In genomic region chr16:24002619-24003018, GRCh38 we compare ENCODE assay signal across 19 cellular contexts.
DNase-seq lines count a peak whose midpoint lies in the region; ATAC-seq and TF ChIP-seq lines count a peak whose summit lies in the region.
"Had no signal": no experiment of that assay in that cellular context is flagged by ENCODE, and none has a peak within 500 bp of the region (broad histone marks: within the 10 kb centered on the region; RNA-seq: fewer than 3 reads in every experiment).

No MANE protein-coding gene starts in this region.

- no peaks in the 10 kb centered on the region for H3K27me3 Mint-ChIP-seq in activated CD8-positive, alpha-beta T cell treated with anti-CD3 and anti-CD28 coated beads for 36 hours
- no peaks in the 10 kb centered on the region for H3K27me3 Mint-ChIP-seq in activated CD8-positive, alpha-beta T cell treated with anti-CD3 and anti-CD28 coated beads, Interleukin-2, amount 10 ng/mL, durations not matched to agents 7 days and 5 days (ENCODE audit: low read depth)
- H3K27me3 Mint-ChIP-seq in activated naive CD8-positive, alpha-beta T cell treated with anti-CD3 and anti-CD28 coated beads, Interleukin-2, amount 50 U/mL, for 24 hours, result no peaks in the 10 kb centered on the region
- H3K27me3 Mint-ChIP-seq in stimulated activated memory B cell treated with anti-CD40 and anti-IgM and Interleukin-4, amounts not matched to agents 10 μg/mL and 1 μg/mL and 100 μg/mL, for 72 hours, result no peaks in the 10 kb centered on the region

- H3K27ac Mint-ChIP-seq in activated CD8-positive, alpha-beta T cell treated with anti-CD3 and anti-CD28 coated beads for 36 hours, result peak overlapping the region; percentile 18
- no peak overlapping the region for H3K27ac Mint-ChIP-seq in activated CD8-positive, alpha-beta T cell treated with anti-CD3 and anti-CD28 coated beads, Interleukin-2, amount 10 ng/mL, durations not matched to agents 7 days and 5 days
- H3K27ac Mint-ChIP-seq in activated naive CD8-positive, alpha-beta T cell treated with anti-CD3 and anti-CD28 coated beads, Interleukin-2, amount 50 U/mL, for 24 hours, result peak overlapping the region; percentile 62
- peak overlapping the region; percentile 35 for H3K27ac Mint-ChIP-seq in stimulated activated memory B cell treated with anti-CD40 and anti-IgM and Interleukin-4, amounts not matched to agents 10 μg/mL and 1 μg/mL and 100 μg/mL, for 72 hours

- no peaks in the 10 kb centered on the region for H3K9me3 Mint-ChIP-seq in activated CD8-positive, alpha-beta T cell treated with anti-CD3 and anti-CD28 coated beads for 36 hours
- H3K9me3 Mint-ChIP-seq in activated CD8-positive, alpha-beta T cell treated with anti-CD3 and anti-CD28 coated beads, Interleukin-2, amount 10 ng/mL, durations not matched to agents 7 days and 5 days (ENCODE audit: insufficient read depth), result no peaks in the 10 kb centered on the region
- H3K9me3 Mint-ChIP-seq in activated naive CD8-positive, alpha-beta T cell treated with anti-CD3 and anti-CD28 coated beads, Interleukin-2, amount 50 U/mL, for 24 hours, result no peaks in the 10 kb centered on the region
- H3K9me3 Mint-ChIP-seq in stimulated activated memory B cell treated with anti-CD40 and anti-IgM and Interleukin-4, amounts not matched to agents 10 μg/mL and 1 μg/mL and 100 μg/mL, for 72 hours, result peaks cover 3% of the 10 kb centered on the region

- intact Hi-C loops in activated CD8-positive, alpha-beta T cell treated with anti-CD3 and anti-CD28 coated beads for 36 hours (cut with micrococcal nuclease), result loop anchor here (10.0 kb wide), 1 partner anchor 48 kb away; no protein-coding TSS in a partner anchor
- intact Hi-C loops in mucosa of descending colon (cut with DNase I, micrococcal nuclease), result no loop called here

- CTCF ChIA-PET in activated CD8-positive, alpha-beta T cell treated with anti-CD3 and anti-CD28 coated beads for 36 hours (lab: Charles Lee), result interaction anchor here (5.3 to 21.4 kb wide), 2 partner anchors 7 to 200 kb away, joined by 41 to 312 read pairs; no protein-coding TSS in a partner anchor
- CTCF ChIA-PET in activated CD8-positive, alpha-beta T cell treated with anti-CD3 and anti-CD28 coated beads, Interleukin-2, amount 10 ng/mL, durations not matched to agents 7 days and 5 days (lab: Charles Lee), result interaction anchor here (0.6 to 1.2 kb wide), 2 partner anchors 9 to 202 kb away, joined by 3 read pairs; no protein-coding TSS in a partner anchor
- CTCF ChIA-PET in HEK293T (lab: Yijun Ruan, JAX), result interaction anchor here (0.6 to 2.9 kb wide), 2 partner anchors 8 kb away, joined by 3 to 13 read pairs; no protein-coding TSS in a partner anchor

- H3K4me1 ChIP-seq in mucosa of descending colon (ENCODE audit: low read depth), result no peaks in the 10 kb centered on the region

- H3K4me3 Mint-ChIP-seq in activated CD8-positive, alpha-beta T cell treated with anti-CD3 and anti-CD28 coated beads for 36 hours, result no peak overlapping the region
- no peak overlapping the region for H3K4me3 Mint-ChIP-seq in activated CD8-positive, alpha-beta T cell treated with anti-CD3 and anti-CD28 coated beads, Interleukin-2, amount 10 ng/mL, durations not matched to agents 7 days and 5 days
- H3K4me3 Mint-ChIP-seq in activated naive CD8-positive, alpha-beta T cell treated with anti-CD3 and anti-CD28 coated beads, Interleukin-2, amount 50 U/mL, for 24 hours, result no peak overlapping the region
- H3K4me3 Mint-ChIP-seq in stimulated activated memory B cell treated with anti-CD40 and anti-IgM and Interleukin-4, amounts not matched to agents 10 μg/mL and 1 μg/mL and 100 μg/mL, for 72 hours, result no peak overlapping the region

- POLR2A ChIA-PET in activated CD8-positive, alpha-beta T cell treated with anti-CD3 and anti-CD28 coated beads for 36 hours (lab: Charles Lee), result no interaction called here
- POLR2A ChIA-PET in activated CD8-positive, alpha-beta T cell treated with anti-CD3 and anti-CD28 coated beads, Interleukin-2, amount 10 ng/mL, durations not matched to agents 7 days and 5 days (lab: Charles Lee), result no interaction called here
- POLR2A ChIA-PET in HEK293T (lab: Yijun Ruan, JAX), result no interaction called here

- peaks cover 32% of the 10 kb centered on the region for H3K36me3 Mint-ChIP-seq in activated CD8-positive, alpha-beta T cell treated with anti-CD3 and anti-CD28 coated beads for 36 hours (ENCODE audit: low read depth)
- H3K36me3 Mint-ChIP-seq in activated CD8-positive, alpha-beta T cell treated with anti-CD3 and anti-CD28 coated beads, Interleukin-2, amount 10 ng/mL, durations not matched to agents 7 days and 5 days (ENCODE audit: low read depth), result peaks cover 30% of the 10 kb centered on the region
- H3K36me3 Mint-ChIP-seq in activated naive CD8-positive, alpha-beta T cell treated with anti-CD3 and anti-CD28 coated beads, Interleukin-2, amount 50 U/mL, for 24 hours (ENCODE audit: low read depth), result peaks cover 37% of the 10 kb centered on the region
- H3K36me3 Mint-ChIP-seq in stimulated activated memory B cell treated with anti-CD40 and anti-IgM and Interleukin-4, amounts not matched to agents 10 μg/mL and 1 μg/mL and 100 μg/mL, for 72 hours, result peaks cover 37% of the 10 kb centered on the region

- no peaks in the 10 kb centered on the region for H3K36me3 ChIP-seq in mucosa of descending colon (ENCODE audit: low read depth)

- no peaks in the 10 kb centered on the region for H3K9me3 ChIP-seq in mucosa of descending colon

- ATAC-seq in activated CD8-positive, alpha-beta T cell treated with anti-CD3 and anti-CD28 coated beads for 36 hours, result no peak
- ATAC-seq in activated CD8-positive, alpha-beta T cell treated with anti-CD3 and anti-CD28 coated beads, Interleukin-2, amount 10 ng/mL, durations not matched to agents 7 days and 5 days, result no peak
- ATAC-seq in activated naive CD8-positive, alpha-beta T cell treated with anti-CD3 and anti-CD28 coated beads, Interleukin-2, amount 50 U/mL, for 24 hours, result no peak
- no peak for ATAC-seq in stimulated activated memory B cell treated with anti-CD40 and anti-IgM and Interleukin-4, amounts not matched to agents 10 μg/mL and 1 μg/mL and 100 μg/mL, for 72 hours
- ATAC-seq in mucosa of descending colon (no peak), HG03378 (IDR thresholded peaks at IDR 0.05; ENCODE audit: unreplicated experiment) (no peak)
- ATAC-seq: Right ventricle myocardium inferior had no signal

- no peak overlapping the region for H3K4me3 ChIP-seq in mucosa of descending colon

- H3K4me1 Mint-ChIP-seq in activated CD8-positive, alpha-beta T cell treated with anti-CD3 and anti-CD28 coated beads for 36 hours (ENCODE audit: low read depth), result peaks cover 50% of the 10 kb centered on the region
- peaks cover 32% of the 10 kb centered on the region for H3K4me1 Mint-ChIP-seq in activated CD8-positive, alpha-beta T cell treated with anti-CD3 and anti-CD28 coated beads, Interleukin-2, amount 10 ng/mL, durations not matched to agents 7 days and 5 days (ENCODE audit: low read depth)
- H3K4me1 Mint-ChIP-seq in activated naive CD8-positive, alpha-beta T cell treated with anti-CD3 and anti-CD28 coated beads, Interleukin-2, amount 50 U/mL, for 24 hours, result peaks cover 52% of the 10 kb centered on the region
- H3K4me1 Mint-ChIP-seq in stimulated activated memory B cell treated with anti-CD40 and anti-IgM and Interleukin-4, amounts not matched to agents 10 μg/mL and 1 μg/mL and 100 μg/mL, for 72 hours, result peaks cover 77% of the 10 kb centered on the region

- no peak for TF ChIP-seq CTCF in activated CD8-positive, alpha-beta T cell treated with anti-CD3 and anti-CD28 coated beads for 36 hours (IDR thresholded peaks at IDR 0.05)
- no peak for TF ChIP-seq CTCF in mucosa of descending colon (IDR thresholded peaks at IDR 0.05)

- DNase-seq in activated CD8-positive, alpha-beta T cell treated with anti-CD3 and anti-CD28 coated beads for 36 hours, result no peak
- no peak for DNase-seq in activated CD8-positive, alpha-beta T cell treated with anti-CD3 and anti-CD28 coated beads, Interleukin-2, amount 10 ng/mL, durations not matched to agents 7 days and 5 days
- DNase-seq in OCI-M1 (lab: John Stamatoyannopoulos, UW) (peak; percentile 84), HEK293T (ENCODE audit: extremely low spot score) (no peak), mucosa of descending colon (no peak)
- no peak for DNase-seq in activated naive CD8-positive, alpha-beta T cell treated with anti-CD3 and anti-CD28 coated beads, Interleukin-2, amount 50 U/mL, for 24 hours
- DNase-seq: ACHN, DMS53, EL, GF-D8, NCI-H1105, NCI-H146, NCI-H2029, NCI-H226, NCI-H524, NCI-H774 had no signal

TF ChIP-seq in HEK293T, 16 proteins besides CTCF, POLR2A, EP300 and RAD21:
- no peak for TF ChIP-seq ZNF384 (IDR thresholded peaks at IDR 0.05)
- TF ChIP-seq SUZ12 (IDR thresholded peaks at IDR 0.05), result no peak
- TF ChIP-seq BHLHE40 (IDR thresholded peaks at IDR 0.05; ENCODE audit: borderline replicate concordance), result no peak
- no peak for TF ChIP-seq L3MBTL2 (conservative IDR thresholded peaks at IDR 0.05)
- TF ChIP-seq TARDBP (IDR thresholded peaks at IDR 0.05), result no peak
- TF ChIP-seq FOXK2 (IDR thresholded peaks at IDR 0.05), result no peak
- no peak for TF ChIP-seq LEF1 (IDR thresholded peaks at IDR 0.05; ENCODE audit: borderline replicate concordance)
- no peak for TF ChIP-seq SP1 (IDR thresholded peaks at IDR 0.05)
- no peak for TF ChIP-seq FOXM1 (IDR thresholded peaks at IDR 0.05; ENCODE audit: borderline replicate concordance)
